In the genomic region with DNA sequence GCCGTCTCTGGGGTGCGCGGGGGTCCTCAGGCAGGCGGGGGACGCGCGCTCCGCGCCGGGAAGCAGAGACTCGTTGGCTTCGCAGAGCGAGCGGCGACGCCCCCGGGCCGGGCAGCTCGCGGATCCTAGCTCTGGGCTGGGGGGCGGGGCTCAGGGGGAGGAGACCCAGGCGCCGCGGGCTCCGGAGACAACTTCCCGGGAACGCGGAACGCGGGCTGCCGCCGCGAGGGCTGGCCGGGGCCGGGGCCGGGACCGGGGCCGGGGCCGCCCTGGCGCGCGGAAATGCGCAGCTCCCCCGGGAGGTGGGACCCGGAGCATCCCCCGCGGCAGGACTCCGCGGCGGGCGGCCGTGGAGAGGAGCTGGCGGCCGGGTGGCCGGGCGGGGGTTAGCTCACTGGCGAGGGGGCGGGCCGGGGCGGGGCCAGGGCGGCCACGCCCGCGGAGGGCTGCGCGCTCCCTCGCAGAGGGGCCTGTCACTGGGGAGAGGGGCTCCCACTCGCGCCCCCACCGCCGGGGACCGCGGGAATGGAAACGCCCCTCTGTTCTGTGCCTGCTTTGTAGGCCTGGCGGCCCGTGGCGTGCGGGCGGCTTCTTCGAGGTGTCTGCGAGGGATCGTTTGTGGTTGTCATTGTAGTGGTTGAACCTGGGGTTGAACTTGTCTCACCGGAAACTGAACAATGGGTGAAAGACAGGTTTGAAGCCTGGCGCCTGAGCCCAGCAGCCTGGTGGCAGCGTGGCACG, we compare ENCODE assay signal across 9 cellular contexts. TPM values are rescaled to one million over a fixed set of nuclear protein-coding genes. Genes with fewer than 3 reads are reported as not detected.
DNase-seq lines count a peak whose midpoint lies in the region; ATAC-seq, FAIRE-seq and TF ChIP-seq lines count a peak whose summit lies in the region.
"Had no signal": no experiment of that assay in that cellular context is flagged by ENCODE, and none has a peak within 500 bp of the region (broad histone marks: within the 10 kb centered on the region; RNA-seq: fewer than 3 reads in every experiment).

Gene GAS7, minus strand, starts transcription at position 98 of the 741 bp plus-strand sequence.

- H3K27me3 ChIP-seq in GM12878 (replicated peaks in 1 of 2; ENCODE audit: control insufficient read depth in 2 of 2, insufficient read depth in 2 of 2, low read length in 1 of 2) = no peaks in the 10 kb centered on the region; a peak in 2 of 4 replicates

- no peak for TF ChIP-seq RAD21 in GM12878 (IDR thresholded peaks at IDR 0.05; ENCODE audit: insufficient read depth, low read depth, low read length)

- POLR2A ChIA-PET in AG04449 (lab: Yijun Ruan, JAX) (interaction anchor here (1.2 kb wide), 1 partner anchor 71 kb away, joined by 4 read pairs; no protein-coding TSS in a partner anchor), GM12878 (lab: Charles Lee) (no interaction called here)

- RAD21 ChIA-PET in GM12878 (lab: Charles Lee; ENCODE audit: unreplicated experiment) = no interaction called here

- H3K9me3 Mint-ChIP-seq in immature natural killer cell = peaks cover 1 to 17% (median 9%) of the 10 kb centered on the region in 6 donors

- TF ChIP-seq POLR2A in GM12878 (IDR thresholded peaks at IDR 0.05; ENCODE audit: low read depth, low read length) = no peak

- peaks cover 8 to 21% (median 17%) of the 10 kb centered on the region in 3 donors for H3K36me3 Mint-ChIP-seq in immature natural killer cell

- peaks cover 7 to 15% (median 14%) of the 10 kb centered on the region in 3 donors for H3K27me3 Mint-ChIP-seq in immature natural killer cell (ENCODE audit: low read depth in 3 of 3)

- CTCF ChIA-PET in AG04449 (lab: Yijun Ruan, JAX) = interaction anchor here (0.7 to 0.8 kb wide), 2 partner anchors 28 to 270 kb away, joined by 3 to 7 read pairs; no protein-coding TSS in a partner anchor
- CTCF ChIA-PET in GM12878 (lab: Yijun Ruan, JAX) = no interaction called here

- H3K4me3 Mint-ChIP-seq in immature natural killer cell = peak within 1 kb of the TSS; percentile 87 to 93 (median 89)

- 10% methylated on average over 40 of the region's 86 CpGs for WGBS in GM12878 (ENCODE audit: insufficient coverage, insufficient replicate concordance, low lambda C conversion rate, missing lambda C conversion rate)

- BruUV-seq in GM12878 (replicated peaks; lab: Mats Ljungman, UMichigan) = no TSS peak

- no peaks in the 10 kb centered on the region for H3K79me2 ChIP-seq in GM12878 (ENCODE audit: control insufficient read depth, insufficient read depth, low read length)

- H3K36me3 ChIP-seq in GM12878 (ENCODE audit: control insufficient read depth in 2 of 2, insufficient read depth in 2 of 2, low read length in 1 of 2) = no peaks in the 10 kb centered on the region

- H4K20me1 ChIP-seq in GM12878 (ENCODE audit: control insufficient read depth, insufficient read depth) = no peaks in the 10 kb centered on the region

- no peak for DNase-seq in AG04449 (ENCODE audit: low read depth, low spot score)
- DNase-seq in GM19240 (ENCODE audit: insufficient read length, low spot score) = peak; percentile 36
- peak; percentile 56 to 58 for DNase-seq in NOMO-1 (lab: John Stamatoyannopoulos, UW; ENCODE audit: unreplicated experiment in 2 of 2)
- no peak for DNase-seq in GM12878 (ENCODE audit: low read depth, low spot score)
- peak; percentile 85 to 89 (median 87) for DNase-seq in immature natural killer cell
- DNase-seq in stimulated activated CD4-positive, alpha-beta T cell treated with anti-CD3 and anti-CD28 coated beads, Interleukin-15, amount 100 ng/mL, for 24 hours = peak; percentile 52
- no peak for DNase-seq in dedifferentiated amniotic fluid mesenchymal stem cell (ENCODE audit: extremely low spot score)
- DNase-seq in NCI-H1092 treated with DMSO at 0.1 percent for 48 hours (lab: John Stamatoyannopoulos, UW) = no peak

- TF ChIP-seq CTCF in AG04449 (IDR thresholded peaks at IDR 0.05; ENCODE audit: insufficient read depth, low read length, missing control alignments) (no peak), GM12878 (IDR thresholded peaks at IDR 0.05 in 2 of 3, conservative IDR thresholded peaks at IDR 0.05 in 1 of 3; ENCODE audit: control insufficient read depth in 2 of 3, extremely low read depth in 1 of 3, insufficient read depth in 1 of 3, low read depth in 3 of 3, low read length in 3 of 3) (no peak)

- peak within 1 kb of the TSS; percentile 62 for H3K4me2 ChIP-seq in GM12878 (ENCODE audit: control insufficient read depth, insufficient read depth)

- FAIRE-seq in GM12878 (lab: Jason Lieb, UNC) = no peak
- FAIRE-seq: endothelial cell of umbilical vein had no signal

- H3K27ac Mint-ChIP-seq in immature natural killer cell = peak within 1 kb of the TSS; percentile 82 to 98 (median 92)

- no peaks in the 10 kb centered on the region; the same call in 2 of the 3 replicates for H3K9me3 ChIP-seq in GM12878 (replicated peaks; ENCODE audit: control insufficient read depth, insufficient read depth, low read length)

- no peak within 1 kb of the TSS for H3K27ac ChIP-seq in GM12878 (ENCODE audit: control insufficient read depth, insufficient read depth)

- in situ Hi-C loops in GM12878 (cut with MboI) = no loop called here

- intact Hi-C loops in GM12878 (cut with micrococcal nuclease; ENCODE audit: unreplicated experiment) = no loop called here

- ATAC-seq in GM12878 = peak; percentile 77

- SMC1A ChIA-PET in GM12878 (lab: Charles Lee; ENCODE audit: uncharacterized antibody, unreplicated experiment) = no interaction called here

- H3K4me1 ChIP-seq in GM12878 (ENCODE audit: control insufficient read depth, insufficient read depth, low read length) = peaks cover 4% of the 10 kb centered on the region; the same call in 1 of the 2 replicates

- no peak for TF ChIP-seq EP300 in GM12878 (IDR thresholded peaks at IDR 0.05; ENCODE audit: borderline replicate concordance in 1 of 2, control insufficient read depth in 1 of 2, low read depth in 2 of 2, low read length in 2 of 2)

- H3K9ac ChIP-seq in GM12878 (ENCODE audit: control insufficient read depth, insufficient read depth, low read length) = no peak within 1 kb of the TSS

- H3K4me1 Mint-ChIP-seq in immature natural killer cell = peaks cover 19 to 50% of the 10 kb centered on the region in 2 donors

- peak within 1 kb of the TSS; percentile 56 for H3K4me3 ChIP-seq in AG04449 (ENCODE audit: low read depth, low read length)
- H3K4me3 ChIP-seq in GM12878 = peak within 1 kb of the TSS; percentile 55; the same call in 1 of the 2 replicates

- H2AFZ ChIP-seq in GM12878 (ENCODE audit: control insufficient read depth, low read depth, low read length) = peak within 1 kb of the TSS; percentile 37

TF ChIP-seq in GM12878, 131 proteins besides CTCF, POLR2A, EP300 and RAD21 (continues in another document):
- TF ChIP-seq ZNF274 (IDR thresholded peaks at IDR 0.05; ENCODE audit: insufficient read depth, insufficient read length) (no peak), NR2C2 (IDR thresholded peaks at IDR 0.05; ENCODE audit: borderline replicate concordance, control insufficient read depth, insufficient read length, low read depth) (no peak), SMARCA5 (IDR thresholded peaks at IDR 0.05) (no peak), EGR1 (IDR thresholded peaks at IDR 0.05; ENCODE audit: borderline replicate concordance in 1 of 2, low read depth in 2 of 2, low read length in 2 of 2) (no peak), RAD51 (IDR thresholded peaks at IDR 0.05) (no peak), SIX5 (IDR thresholded peaks at IDR 0.05; ENCODE audit: low read depth, low read length, severe bottlenecking) (no peak), CEBPB (IDR thresholded peaks at IDR 0.05; ENCODE audit: borderline replicate concordance in 1 of 2, low read depth in 2 of 2, low read length in 2 of 2) (no peak), MYC (IDR thresholded peaks at IDR 0.05; ENCODE audit: insufficient read depth, insufficient read length, insufficient replicate concordance, low read length, severe bottlenecking) (no peak), KAT2A (conservative IDR thresholded peaks at IDR 0.05; ENCODE audit: control insufficient read depth, low read depth, low read length) (no peak)
- TF ChIP-seq, protein P1, sequence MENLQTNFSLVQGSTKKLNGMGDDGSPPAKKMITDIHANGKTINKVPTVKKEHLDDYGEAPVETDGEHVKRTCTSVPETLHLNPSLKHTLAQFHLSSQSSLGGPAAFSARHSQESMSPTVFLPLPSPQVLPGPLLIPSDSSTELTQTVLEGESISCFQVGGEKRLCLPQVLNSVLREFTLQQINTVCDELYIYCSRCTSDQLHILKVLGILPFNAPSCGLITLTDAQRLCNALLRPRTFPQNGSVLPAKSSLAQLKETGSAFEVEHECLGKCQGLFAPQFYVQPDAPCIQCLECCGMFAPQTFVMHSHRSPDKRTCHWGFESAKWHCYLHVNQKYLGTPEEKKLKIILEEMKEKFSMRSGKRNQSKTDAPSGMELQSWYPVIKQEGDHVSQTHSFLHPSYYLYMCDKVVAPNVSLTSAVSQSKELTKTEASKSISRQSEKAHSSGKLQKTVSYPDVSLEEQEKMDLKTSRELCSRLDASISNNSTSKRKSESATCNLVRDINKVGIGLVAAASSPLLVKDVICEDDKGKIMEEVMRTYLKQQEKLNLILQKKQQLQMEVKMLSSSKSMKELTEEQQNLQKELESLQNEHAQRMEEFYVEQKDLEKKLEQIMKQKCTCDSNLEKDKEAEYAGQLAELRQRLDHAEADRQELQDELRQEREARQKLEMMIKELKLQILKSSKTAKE (IDR thresholded peaks at IDR 0.05; ENCODE audit: low read depth, poor library complexity, severe bottlenecking) = no peak

RNA-seq across cellular contexts. Expression of gene GAS7, which starts in this region (rescaled TPM):
- total RNA-seq in GM12878 (2013; cell fraction: nucleolus; rRNA removed) = 0.27 and 0.33 TPM in 2 replicates
- total RNA-seq in GM12878 (2014; rRNA removed) = 19.9 and 25.0 TPM in 2 replicates
- 23.1 and 26.0 TPM in 2 replicates for total RNA-seq in GM12878 (2014; rRNA removed; fragmentation: Illumina TruSeq; extraction: Trizol)
- 53.4 and 57.0 TPM in 2 replicates for total RNA-seq in GM12878 (2021)
- polyA plus RNA-seq in GM12878 (2011; ENCODE audit: low read depth) = 2.3 TPM
- polyA plus RNA-seq in GM12878 (2011; rRNA removed) = 27.2 and 30.2 TPM in 2 replicates
- 30.5 and 31.0 TPM in 2 replicates for polyA plus RNA-seq in GM12878 (2011; cell fraction: cytosol; rRNA removed)
- 24.5 and 33.4 TPM in 2 replicates for polyA plus RNA-seq in GM12878 (2011; cell fraction: nucleus; rRNA removed)
- polyA plus RNA-seq in GM12878 (2012) = 4.4 and 7.7 TPM in 2 replicates
- 28.7 and 34.1 TPM in 2 replicates for polyA plus RNA-seq in GM12878 (2014; fragmentation: Illumina TruSeq; extraction: Trizol)
- 1 to 10 TPM; 2.3 to 2.9 TPM for polyA plus RNA-seq in GM12878 (2014; fragmentation: Nextera tagmentation; extraction: Ambion mirVana)
- 26.2 and 26.5 TPM in 2 replicates for polyA plus RNA-seq in GM12878 (2014; rRNA removed)
- 10 to 100 TPM; 19.3 to 20.9 TPM for polyA plus RNA-seq in GM12878 (2016; fragmentation: Nextera tagmentation; extraction: Ambion mirVana)
- 29.4 and 43.3 TPM in 2 replicates for polyA minus RNA-seq in GM12878 (2011; rRNA and poly(A)+ RNA removed)
- 12.8 and 14.9 TPM in 2 replicates for polyA minus RNA-seq in GM12878 (2011; cell fraction: cytosol; rRNA and poly(A)+ RNA removed)
- 13.3 and 24.4 TPM in 2 replicates for polyA minus RNA-seq in GM12878 (2011; cell fraction: nucleus; rRNA and poly(A)+ RNA removed)
- 10 to 100 TPM in 2 of 3 donors, 1 to 10 TPM in 1; 8.1 to 31.2 (median 13.7) TPM for polyA plus RNA-seq in immature natural killer cell
- total RNA-seq: endothelial cell of umbilical vein had no signal
- polyA plus RNA-seq: endothelial cell of umbilical vein had no signal

Comparison
In these comparisons a context has a peak if more than half of its experiments do, and no peak if none do; other contexts are left out.
1. DNase-seq: peak in GM19240 (single experiment), NOMO-1 (2 of 2), immature natural killer cell (3 of 3) and stimulated activated CD4-positive, alpha-beta T cell treated with anti-CD3 and anti-CD28 coated beads, Interleukin-15, amount 100 ng/mL, for 24 hours (single experiment); none in AG04449 (single experiment), GM12878 (single experiment), dedifferentiated amniotic fluid mesenchymal stem cell (single experiment) and NCI-H1092 treated with DMSO at 0.1 percent for 48 hours (single experiment).